ENCODE assay signal across 11 cellular contexts in the genomic region with DNA sequence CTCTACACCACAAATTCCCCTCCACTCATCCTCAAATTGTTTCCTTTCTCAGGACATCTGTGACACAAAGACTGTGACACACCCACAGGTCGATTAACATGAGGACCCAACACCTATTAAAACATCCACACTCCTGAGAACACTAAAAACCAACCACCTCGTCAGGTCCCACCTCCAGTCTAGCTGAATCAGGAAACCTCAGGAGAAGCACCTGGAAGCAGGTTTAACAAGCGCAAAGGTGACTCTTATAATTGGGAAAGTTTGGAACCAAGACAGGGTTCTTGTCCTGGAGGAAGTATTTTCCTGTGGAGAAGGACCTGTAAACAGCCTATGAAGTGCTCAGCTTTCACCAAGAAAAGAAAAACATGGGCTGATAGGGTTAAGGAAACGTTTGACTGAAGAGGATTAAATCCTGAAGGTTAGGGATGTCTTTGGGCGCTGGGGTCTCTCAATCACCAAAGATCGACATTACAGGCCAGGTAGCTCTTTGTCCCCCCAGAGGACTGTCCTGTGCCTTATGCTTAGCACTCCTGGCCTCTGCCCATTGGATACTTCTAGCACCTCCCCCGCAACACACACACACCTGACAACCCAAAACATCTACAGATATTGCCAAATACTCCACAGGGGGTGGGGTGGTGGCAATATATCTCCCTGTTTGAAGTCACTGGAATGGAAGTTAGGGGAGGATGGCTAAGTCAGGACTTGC. TPM values are rescaled to one million over a fixed set of nuclear protein-coding genes. Genes with fewer than 3 reads are reported as not detected.
DNase-seq lines count a peak whose midpoint lies in the region; ATAC-seq, FAIRE-seq and TF ChIP-seq lines count a peak whose summit lies in the region.
"Not testable (repeated sequence)": the region's sequence is repeated elsewhere in the genome, so short reads cannot be mapped to it uniquely, and the experiment has no call there.
"Had no signal": no experiment of that assay in that cellular context is flagged by ENCODE, and none has a peak within 500 bp of the region (broad histone marks: within the 10 kb centered on the region; RNA-seq: fewer than 3 reads in every experiment).

No MANE protein-coding gene starts in this region.

- WGBS in A549 (ENCODE audit: missing lambda C conversion rate): 27% methylated on average over 7 of the region's 7 CpGs

- not testable (repeated sequence) for H3K27me3 ChIP-seq in GM06990 (replicated peaks; ENCODE audit: control insufficient read depth, insufficient read depth, low read length); RWPE2 (ENCODE audit: insufficient read depth, poor library complexity, severe bottlenecking); left lung

- not testable (repeated sequence) for H3K4me1 ChIP-seq in A549; RWPE2 (ENCODE audit: insufficient read depth, poor library complexity, severe bottlenecking)
- H3K4me1 ChIP-seq in left lung: peaks cover 0 to 10% of the 10 kb centered on the region in 2 donors

- not testable (repeated sequence) for H3K9me3 ChIP-seq in A549; RWPE2 (ENCODE audit: severe bottlenecking); left lung

- not testable (repeated sequence) for H3K27me3 Mint-ChIP-seq in activated T-cell treated with anti-CD3 and anti-CD28 coated beads, Interleukin-2, amount 50 U/mL, for 24 hours; chondrocyte (ENCODE audit: low read depth)

- CTCF ChIA-PET in A549 (lab: Yijun Ruan, JAX): not testable (repeated sequence)

- peak overlapping the region in 1 of 2 experiments; percentile 77; a peak in 3 of 6 replicates for H3K27ac ChIP-seq in A549
- not testable (repeated sequence) for H3K27ac ChIP-seq in RWPE2 (ENCODE audit: poor library complexity, severe bottlenecking); left lung

- peak overlapping the region; percentile 84 for H3K4me3 Mint-ChIP-seq in activated T-cell treated with anti-CD3 and anti-CD28 coated beads, Interleukin-2, amount 50 U/mL, for 24 hours
- H3K4me3 Mint-ChIP-seq in chondrocyte (ENCODE audit: unreplicated experiment): peak overlapping the region; percentile 22

- FAIRE-seq in A549 (lab: Jason Lieb, UNC): not testable (repeated sequence)

- not testable (repeated sequence) for H3K36me3 Mint-ChIP-seq in activated T-cell treated with anti-CD3 and anti-CD28 coated beads, Interleukin-2, amount 50 U/mL, for 24 hours (ENCODE audit: low read depth); chondrocyte (ENCODE audit: low read depth)

- POLR2A ChIA-PET in A549 (lab: Yijun Ruan, JAX): not testable (repeated sequence)

- ATAC-seq in A549 (peak; percentile 21 to 26; a peak in 4 of 6 replicates), RWPE2 (ENCODE audit: low read depth) (peak; percentile 32), left lung (peak; percentile 17)

- H3K36me3 ChIP-seq in GM06990 (ENCODE audit: control insufficient read depth, insufficient read depth, low read length); RWPE2 (ENCODE audit: low read depth); left lung: not testable (repeated sequence)

- not testable (repeated sequence) for TF ChIP-seq POLR2A in A549 (IDR thresholded peaks at IDR 0.05; ENCODE audit: low read length)

- TF ChIP-seq RAD21 in A549 (conservative IDR thresholded peaks at IDR 0.05 in 1 of 2, IDR thresholded peaks at IDR 0.05 in 1 of 2): not testable (repeated sequence)

- intact Hi-C loops in left lung (cut with DNase I): not testable (repeated sequence)

- not testable (repeated sequence) for TF ChIP-seq EP300 in A549 (IDR thresholded peaks at IDR 0.05)

- H3K4me2 ChIP-seq in A549: peak overlapping the region; percentile 84

- H3K9me3 Mint-ChIP-seq in activated T-cell treated with anti-CD3 and anti-CD28 coated beads, Interleukin-2, amount 50 U/mL, for 24 hours; chondrocyte (ENCODE audit: low read depth): not testable (repeated sequence)

- peaks cover 15% of the 10 kb centered on the region for H3K4me1 Mint-ChIP-seq in activated T-cell treated with anti-CD3 and anti-CD28 coated beads, Interleukin-2, amount 50 U/mL, for 24 hours (ENCODE audit: low read depth)
- H3K4me1 Mint-ChIP-seq in chondrocyte (ENCODE audit: low read depth): peaks cover 12% of the 10 kb centered on the region

- not testable (repeated sequence) for TF ChIP-seq CTCF in A549 (IDR thresholded peaks at IDR 0.05); GM06990 (IDR thresholded peaks at IDR 0.05; ENCODE audit: insufficient read depth, low read length, poor library complexity, severe bottlenecking); RWPE2 (IDR thresholded peaks at IDR 0.05; ENCODE audit: poor library complexity, severe bottlenecking); chondrocyte (IDR thresholded peaks at IDR 0.05); left lung (IDR thresholded peaks at IDR 0.05)

- H3K4me3 ChIP-seq in A549: peak overlapping the region; percentile 57
- H3K4me3 ChIP-seq in GM06990 (replicated peaks; ENCODE audit: low read depth, low read length): peak overlapping the region; percentile 56
- not testable (repeated sequence) for H3K4me3 ChIP-seq in RWPE2 (ENCODE audit: severe bottlenecking); left lung

- DNase-seq in A549 (ENCODE audit: low read depth in 1 of 2, low spot score in 1 of 2) (peak in 1 of 2 experiments; percentile 25), NCI-H1105 treated with DMSO at 0.1 percent for 48 hours (lab: John Stamatoyannopoulos, UW) (peak; percentile 1), retina (peak; percentile 13)
- not testable (repeated sequence) for DNase-seq in GM06990 (ENCODE audit: extremely low read depth, insufficient read length); RWPE2 (ENCODE audit: low spot score); activated T-cell treated with anti-CD3 and anti-CD28 coated beads, Interleukin-2, amount 50 U/mL, for 24 hours; chondrocyte (ENCODE audit: low spot score); left lung

- H3K27ac Mint-ChIP-seq in activated T-cell treated with anti-CD3 and anti-CD28 coated beads, Interleukin-2, amount 50 U/mL, for 24 hours: peak overlapping the region; percentile 57
- H3K27ac Mint-ChIP-seq in chondrocyte (ENCODE audit: unreplicated experiment): not testable (repeated sequence)

TF ChIP-seq in A549, 52 proteins besides CTCF, POLR2A, EP300 and RAD21:
- TF ChIP-seq, protein P1, sequence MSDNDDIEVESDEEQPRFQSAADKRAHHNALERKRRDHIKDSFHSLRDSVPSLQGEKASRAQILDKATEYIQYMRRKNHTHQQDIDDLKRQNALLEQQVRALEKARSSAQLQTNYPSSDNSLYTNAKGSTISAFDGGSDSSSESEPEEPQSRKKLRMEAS (IDR thresholded peaks at IDR 0.05): 0 out of 2 replicates have a peak, but pooled peaks have one; percentile 1
- TF ChIP-seq JUN (IDR thresholded peaks at IDR 0.05) (peak in 1 of 2 experiments; percentile 2; a peak in 1 of 5 replicates), CEBPB (IDR thresholded peaks at IDR 0.05) (0 out of 4 replicates have a peak, but pooled peaks of 1 of the 2 experiments have one; percentile 6)
TF ChIP-seq in A549: peak in this region for 3; not testable (repeated sequence) for 49.

RNA-seq across cellular contexts. Expression of a gene that starts 28.4 kb away (rescaled TPM):
- polyA plus RNA-seq in A549 (2011; rRNA removed) (not detected in 2 replicates), A549 (2017; fragmentation: RNase III; extraction: RNeasy Plus Mini Kit Qiagen cat#74134 plus additional on column Dnase treatment) (not detected in 3 replicates)
- polyA plus RNA-seq in A549 (2012; cell fraction: cytosol; rRNA removed): not detected in 2 replicates
- not detected in 2 replicates for polyA plus RNA-seq in A549 (2012; cell fraction: nucleus; rRNA removed)
- polyA minus RNA-seq in A549 (2011; rRNA and poly(A)+ RNA removed): not detected in 2 replicates
- total RNA-seq in chondrocyte (not detected in 3 replicates), left lung (10 to 100 TPM; 16.7 to 43.6 TPM)
- total RNA-seq: A172, osteoblast, Peyer's patch had no signal

Comparison
In these comparisons a context has a peak if more than half of its experiments do, and no peak if none do; other contexts are left out.
1. RNA of a gene that starts 28.4 kb away (total RNA-seq): 16.7 to 43.6 TPM in left lung; not detected in chondrocyte; every median in the first group is over 10 times any median in the second.
2. Peak in every context shown above with its lines, with median percentiles within 50 percentile points of each other: ATAC-seq.